In the genomic region with DNA sequence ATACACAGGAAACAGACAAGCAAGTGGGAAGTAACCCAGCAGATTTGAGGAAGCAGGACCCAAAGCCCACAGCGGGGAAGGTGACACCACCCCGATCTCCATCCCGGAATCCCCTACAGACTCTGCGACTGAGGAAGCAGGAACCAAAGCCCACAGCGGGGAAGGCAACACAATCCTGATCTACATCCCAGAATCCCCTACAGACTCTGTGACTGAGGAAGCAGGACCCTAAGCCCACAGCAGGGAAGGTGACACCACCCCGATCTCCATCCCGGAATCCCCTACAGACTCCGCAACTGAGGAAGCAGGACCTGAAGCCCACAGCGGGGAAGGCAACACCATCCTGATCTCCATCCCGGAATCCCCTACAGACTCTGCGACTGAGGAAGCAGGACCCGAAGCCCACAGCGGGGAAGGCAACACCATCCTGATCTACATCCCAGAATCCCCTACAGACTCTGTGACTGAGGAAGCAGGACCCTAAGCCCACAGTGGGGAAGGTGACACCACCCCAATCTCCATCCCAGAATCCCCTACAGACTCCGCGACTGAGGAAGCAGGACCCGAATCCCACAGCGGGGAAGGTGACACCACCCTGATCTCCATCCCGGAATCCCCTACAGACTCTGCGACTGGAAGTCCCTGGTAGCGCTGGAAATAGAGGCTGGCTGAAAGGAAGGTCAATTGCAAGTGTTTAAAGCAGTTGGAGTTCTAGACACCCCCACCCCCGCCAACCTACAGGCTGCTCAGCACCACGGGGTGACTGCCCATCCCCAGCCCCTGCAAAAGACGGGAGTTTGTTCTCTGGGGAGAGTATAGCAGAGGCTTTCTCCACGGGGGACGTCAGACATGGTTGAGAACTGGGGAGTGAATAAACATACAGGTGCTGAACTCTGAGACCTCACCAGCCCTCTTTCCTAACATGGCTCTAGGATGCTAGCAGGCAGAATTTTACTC, we compare ENCODE assay signal across 2 cellular contexts.
TF ChIP-seq lines count a peak whose summit lies in the region.

No MANE protein-coding gene starts in this region.

TF ChIP-seq in SK-N-SH, 30 proteins besides CTCF, POLR2A, EP300 and RAD21 (continued from another document):
- TF ChIP-seq, protein P1, sequence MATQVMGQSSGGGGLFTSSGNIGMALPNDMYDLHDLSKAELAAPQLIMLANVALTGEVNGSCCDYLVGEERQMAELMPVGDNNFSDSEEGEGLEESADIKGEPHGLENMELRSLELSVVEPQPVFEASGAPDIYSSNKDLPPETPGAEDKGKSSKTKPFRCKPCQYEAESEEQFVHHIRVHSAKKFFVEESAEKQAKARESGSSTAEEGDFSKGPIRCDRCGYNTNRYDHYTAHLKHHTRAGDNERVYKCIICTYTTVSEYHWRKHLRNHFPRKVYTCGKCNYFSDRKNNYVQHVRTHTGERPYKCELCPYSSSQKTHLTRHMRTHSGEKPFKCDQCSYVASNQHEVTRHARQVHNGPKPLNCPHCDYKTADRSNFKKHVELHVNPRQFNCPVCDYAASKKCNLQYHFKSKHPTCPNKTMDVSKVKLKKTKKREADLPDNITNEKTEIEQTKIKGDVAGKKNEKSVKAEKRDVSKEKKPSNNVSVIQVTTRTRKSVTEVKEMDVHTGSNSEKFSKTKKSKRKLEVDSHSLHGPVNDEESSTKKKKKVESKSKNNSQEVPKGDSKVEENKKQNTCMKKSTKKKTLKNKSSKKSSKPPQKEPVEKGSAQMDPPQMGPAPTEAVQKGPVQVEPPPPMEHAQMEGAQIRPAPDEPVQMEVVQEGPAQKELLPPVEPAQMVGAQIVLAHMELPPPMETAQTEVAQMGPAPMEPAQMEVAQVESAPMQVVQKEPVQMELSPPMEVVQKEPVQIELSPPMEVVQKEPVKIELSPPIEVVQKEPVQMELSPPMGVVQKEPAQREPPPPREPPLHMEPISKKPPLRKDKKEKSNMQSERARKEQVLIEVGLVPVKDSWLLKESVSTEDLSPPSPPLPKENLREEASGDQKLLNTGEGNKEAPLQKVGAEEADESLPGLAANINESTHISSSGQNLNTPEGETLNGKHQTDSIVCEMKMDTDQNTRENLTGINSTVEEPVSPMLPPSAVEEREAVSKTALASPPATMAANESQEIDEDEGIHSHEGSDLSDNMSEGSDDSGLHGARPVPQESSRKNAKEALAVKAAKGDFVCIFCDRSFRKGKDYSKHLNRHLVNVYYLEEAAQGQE (IDR thresholded peaks at IDR 0.05; ENCODE audit: low read depth, low read length), result no peak
- TF ChIP-seq FOSL2 (IDR thresholded peaks at IDR 0.05; ENCODE audit: borderline replicate concordance, low read depth), result no peak
- TF ChIP-seq, protein P2, sequence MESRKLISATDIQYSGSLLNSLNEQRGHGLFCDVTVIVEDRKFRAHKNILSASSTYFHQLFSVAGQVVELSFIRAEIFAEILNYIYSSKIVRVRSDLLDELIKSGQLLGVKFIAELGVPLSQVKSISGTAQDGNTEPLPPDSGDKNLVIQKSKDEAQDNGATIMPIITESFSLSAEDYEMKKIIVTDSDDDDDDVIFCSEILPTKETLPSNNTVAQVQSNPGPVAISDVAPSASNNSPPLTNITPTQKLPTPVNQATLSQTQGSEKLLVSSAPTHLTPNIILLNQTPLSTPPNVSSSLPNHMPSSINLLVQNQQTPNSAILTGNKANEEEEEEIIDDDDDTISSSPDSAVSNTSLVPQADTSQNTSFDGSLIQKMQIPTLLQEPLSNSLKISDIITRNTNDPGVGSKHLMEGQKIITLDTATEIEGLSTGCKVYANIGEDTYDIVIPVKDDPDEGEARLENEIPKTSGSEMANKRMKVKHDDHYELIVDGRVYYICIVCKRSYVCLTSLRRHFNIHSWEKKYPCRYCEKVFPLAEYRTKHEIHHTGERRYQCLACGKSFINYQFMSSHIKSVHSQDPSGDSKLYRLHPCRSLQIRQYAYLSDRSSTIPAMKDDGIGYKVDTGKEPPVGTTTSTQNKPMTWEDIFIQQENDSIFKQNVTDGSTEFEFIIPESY (IDR thresholded peaks at IDR 0.05; ENCODE audit: borderline replicate concordance, low read depth), result no peak
- TF ChIP-seq SMC3 (IDR thresholded peaks at IDR 0.05; ENCODE audit: low read depth, low read length), result no peak
TF ChIP-seq in SK-N-SH: peak in this region for 0.

TF ChIP-seq in SK-N-SH treated with all-trans-retinoic acid at 6 μM for 48 hours, 23 proteins besides CTCF, POLR2A, EP300 and RAD21 (continued from another document):
- TF ChIP-seq, protein P3, sequence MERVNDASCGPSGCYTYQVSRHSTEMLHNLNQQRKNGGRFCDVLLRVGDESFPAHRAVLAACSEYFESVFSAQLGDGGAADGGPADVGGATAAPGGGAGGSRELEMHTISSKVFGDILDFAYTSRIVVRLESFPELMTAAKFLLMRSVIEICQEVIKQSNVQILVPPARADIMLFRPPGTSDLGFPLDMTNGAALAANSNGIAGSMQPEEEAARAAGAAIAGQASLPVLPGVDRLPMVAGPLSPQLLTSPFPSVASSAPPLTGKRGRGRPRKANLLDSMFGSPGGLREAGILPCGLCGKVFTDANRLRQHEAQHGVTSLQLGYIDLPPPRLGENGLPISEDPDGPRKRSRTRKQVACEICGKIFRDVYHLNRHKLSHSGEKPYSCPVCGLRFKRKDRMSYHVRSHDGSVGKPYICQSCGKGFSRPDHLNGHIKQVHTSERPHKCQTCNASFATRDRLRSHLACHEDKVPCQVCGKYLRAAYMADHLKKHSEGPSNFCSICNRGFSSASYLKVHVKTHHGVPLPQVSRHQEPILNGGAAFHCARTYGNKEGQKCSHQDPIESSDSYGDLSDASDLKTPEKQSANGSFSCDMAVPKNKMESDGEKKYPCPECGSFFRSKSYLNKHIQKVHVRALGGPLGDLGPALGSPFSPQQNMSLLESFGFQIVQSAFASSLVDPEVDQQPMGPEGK (CRISPR knock-in tag; IDR thresholded peaks at IDR 0.05; ENCODE audit: borderline replicate concordance), result no peak
- no peak for TF ChIP-seq ARNTL (CRISPR knock-in tag; IDR thresholded peaks at IDR 0.05; ENCODE audit: borderline replicate concordance, low read depth)
- TF ChIP-seq GLIS3 (CRISPR knock-in tag; IDR thresholded peaks at IDR 0.05), result no peak
- TF ChIP-seq, protein P4, sequence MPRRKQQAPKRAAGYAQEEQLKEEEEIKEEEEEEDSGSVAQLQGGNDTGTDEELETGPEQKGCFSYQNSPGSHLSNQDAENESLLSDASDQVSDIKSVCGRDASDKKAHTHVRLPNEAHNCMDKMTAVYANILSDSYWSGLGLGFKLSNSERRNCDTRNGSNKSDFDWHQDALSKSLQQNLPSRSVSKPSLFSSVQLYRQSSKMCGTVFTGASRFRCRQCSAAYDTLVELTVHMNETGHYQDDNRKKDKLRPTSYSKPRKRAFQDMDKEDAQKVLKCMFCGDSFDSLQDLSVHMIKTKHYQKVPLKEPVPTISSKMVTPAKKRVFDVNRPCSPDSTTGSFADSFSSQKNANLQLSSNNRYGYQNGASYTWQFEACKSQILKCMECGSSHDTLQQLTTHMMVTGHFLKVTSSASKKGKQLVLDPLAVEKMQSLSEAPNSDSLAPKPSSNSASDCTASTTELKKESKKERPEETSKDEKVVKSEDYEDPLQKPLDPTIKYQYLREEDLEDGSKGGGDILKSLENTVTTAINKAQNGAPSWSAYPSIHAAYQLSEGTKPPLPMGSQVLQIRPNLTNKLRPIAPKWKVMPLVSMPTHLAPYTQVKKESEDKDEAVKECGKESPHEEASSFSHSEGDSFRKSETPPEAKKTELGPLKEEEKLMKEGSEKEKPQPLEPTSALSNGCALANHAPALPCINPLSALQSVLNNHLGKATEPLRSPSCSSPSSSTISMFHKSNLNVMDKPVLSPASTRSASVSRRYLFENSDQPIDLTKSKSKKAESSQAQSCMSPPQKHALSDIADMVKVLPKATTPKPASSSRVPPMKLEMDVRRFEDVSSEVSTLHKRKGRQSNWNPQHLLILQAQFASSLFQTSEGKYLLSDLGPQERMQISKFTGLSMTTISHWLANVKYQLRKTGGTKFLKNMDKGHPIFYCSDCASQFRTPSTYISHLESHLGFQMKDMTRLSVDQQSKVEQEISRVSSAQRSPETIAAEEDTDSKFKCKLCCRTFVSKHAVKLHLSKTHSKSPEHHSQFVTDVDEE (CRISPR knock-in tag; IDR thresholded peaks at IDR 0.05), result no peak
- TF ChIP-seq, protein P5, sequence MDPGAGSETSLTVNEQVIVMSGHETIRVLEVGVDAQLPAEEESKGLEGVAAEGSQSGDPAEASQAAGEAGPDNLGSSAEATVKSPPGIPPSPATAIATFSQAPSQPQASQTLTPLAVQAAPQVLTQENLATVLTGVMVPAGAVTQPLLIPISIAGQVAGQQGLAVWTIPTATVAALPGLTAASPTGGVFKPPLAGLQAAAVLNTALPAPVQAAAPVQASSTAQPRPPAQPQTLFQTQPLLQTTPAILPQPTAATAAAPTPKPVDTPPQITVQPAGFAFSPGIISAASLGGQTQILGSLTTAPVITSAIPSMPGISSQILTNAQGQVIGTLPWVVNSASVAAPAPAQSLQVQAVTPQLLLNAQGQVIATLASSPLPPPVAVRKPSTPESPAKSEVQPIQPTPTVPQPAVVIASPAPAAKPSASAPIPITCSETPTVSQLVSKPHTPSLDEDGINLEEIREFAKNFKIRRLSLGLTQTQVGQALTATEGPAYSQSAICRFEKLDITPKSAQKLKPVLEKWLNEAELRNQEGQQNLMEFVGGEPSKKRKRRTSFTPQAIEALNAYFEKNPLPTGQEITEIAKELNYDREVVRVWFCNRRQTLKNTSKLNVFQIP (CRISPR knock-in tag; IDR thresholded peaks at IDR 0.05; ENCODE audit: borderline replicate concordance, low read depth), result no peak
